ENCODE assay signal across 20 cellular contexts in genomic region chr20:24653306-24653705, GRCh38.
DNase-seq lines count a peak whose midpoint lies in the region; ATAC-seq, FAIRE-seq and TF ChIP-seq lines count a peak whose summit lies in the region.
"Had no signal": no experiment of that assay in that cellular context is flagged by ENCODE, and none has a peak within 500 bp of the region (broad histone marks: within the 10 kb centered on the region; RNA-seq: fewer than 3 reads in every experiment).

No MANE protein-coding gene starts in this region.

- WGBS in HepG2 (ENCODE audit: low lambda C conversion rate), result 18% methylated on average over 4 of the region's 5 CpGs
- 44% methylated on average over 2 of the region's 5 CpGs for WGBS in right lobe of liver (ENCODE audit: insufficient coverage, low coverage, low lambda C conversion rate, missing lambda C conversion rate)

- H3K4me3 ChIP-seq in HepG2 (replicated peaks in 1 of 3; ENCODE audit: insufficient read depth in 1 of 3, low read depth in 2 of 3, low read length in 3 of 3) (no peak overlapping the region), right lobe of liver (no peak overlapping the region)
- H3K4me3 ChIP-seq: neural progenitor cell had no signal

- ATAC-seq in HepG2 (peak; percentile 58; the same call in 2 of the 3 replicates), right lobe of liver (no peak), GM18867 (IDR thresholded peaks at IDR 0.05; ENCODE audit: unreplicated experiment) (no peak)
- ATAC-seq in activated T-helper 17 cell treated with anti-CD3 and anti-CD28 coated beads, Interleukin-2, amount 50 U/mL, for 72 hours (replicated peaks), result no peak
- ATAC-seq in activated CD4-positive, CD25-positive, alpha-beta regulatory T cell treated with anti-CD3 and anti-CD28 coated beads, Interleukin-2, amount 50 U/mL, for 24 hours, result no peak
- ATAC-seq: activated CD8-positive, alpha-beta memory T cell treated with anti-CD3 and anti-CD28 coated beads, Interleukin-2, amount 10 ng/mL, durations not matched to agents 7 days and 5 days had no signal

- H3K27me3 ChIP-seq in HepG2 (ENCODE audit: control insufficient read depth in 1 of 2, insufficient read depth in 2 of 2, low read length in 2 of 2), result peaks cover 10 to 35% of the 10 kb centered on the region in 2 experiments; a peak in 4 of 5 replicates
- H3K27me3 ChIP-seq in right lobe of liver, result no peaks in the 10 kb centered on the region
- H3K27me3 ChIP-seq: neural progenitor cell had no signal

- intact Hi-C loops in HepG2 (cut with micrococcal nuclease; ENCODE audit: unreplicated experiment) (no loop called here), right lobe of liver (cut with DNase I) (no loop called here)

- H3K4me3 Mint-ChIP-seq in activated T-helper 17 cell treated with anti-CD3 and anti-CD28 coated beads, Interleukin-2, amount 50 U/mL, for 72 hours, result no peak overlapping the region
- H3K4me3 Mint-ChIP-seq: activated CD8-positive, alpha-beta memory T cell treated with anti-CD3 and anti-CD28 coated beads, Interleukin-2, amount 10 ng/mL, durations not matched to agents 7 days and 5 days; CD4-positive, alpha-beta memory T cell; mesothelial cell of epicardium; neural progenitor cell; stimulated activated naive CD8-positive, alpha-beta T cell treated with anti-CD3 and anti-CD28 coated beads, Interleukin-15, Interleukin-2, amounts not matched to agents 100 ng/mL and 50 ng/mL, for 24 hours; type B pancreatic cell had no signal

- H3K27me3 Mint-ChIP-seq in activated T-helper 17 cell treated with anti-CD3 and anti-CD28 coated beads, Interleukin-2, amount 50 U/mL, for 72 hours, result peaks cover 9% of the 10 kb centered on the region
- H3K27me3 Mint-ChIP-seq: activated CD8-positive, alpha-beta memory T cell treated with anti-CD3 and anti-CD28 coated beads, Interleukin-2, amount 10 ng/mL, durations not matched to agents 7 days and 5 days; type B pancreatic cell had no signal

- H3K27ac ChIP-seq in HepG2 (ENCODE audit: extremely low read length, insufficient read depth, low read length) (no peak overlapping the region), right lobe of liver (no peak overlapping the region)
- H3K27ac ChIP-seq: neural progenitor cell had no signal

- DNase-seq in HepG2 (ENCODE audit: low spot score) (no peak), right lobe of liver (no peak), RPMI7951 (ENCODE audit: low read depth) (peak; percentile 83), iPS-NIHi7 (ENCODE audit: extremely low spot score) (peak; percentile 20)
- DNase-seq in activated CD4-positive, CD25-positive, alpha-beta regulatory T cell treated with anti-CD3 and anti-CD28 coated beads, Interleukin-2, amount 50 U/mL, for 72 hours, result no peak
- DNase-seq: activated CD4-positive, alpha-beta T cell treated with anti-CD3 and anti-CD28 coated beads for 1 hour; activated CD8-positive, alpha-beta memory T cell treated with anti-CD3 and anti-CD28 coated beads, Interleukin-2, amount 10 ng/mL, durations not matched to agents 7 days and 5 days; CD4-positive, alpha-beta memory T cell; NCI-H2081; NCI-H510A; retina; SIG-M5 had no signal

- no peaks in the 10 kb centered on the region for H3K9me3 Mint-ChIP-seq in activated T-helper 17 cell treated with anti-CD3 and anti-CD28 coated beads, Interleukin-2, amount 50 U/mL, for 72 hours
- H3K9me3 Mint-ChIP-seq: CD4-positive, alpha-beta memory T cell; mesothelial cell of epicardium; neural progenitor cell; stimulated activated naive CD8-positive, alpha-beta T cell treated with anti-CD3 and anti-CD28 coated beads, Interleukin-15, Interleukin-2, amounts not matched to agents 100 ng/mL and 50 ng/mL, for 24 hours; type B pancreatic cell had no signal

- TF ChIP-seq POLR2A in HepG2 (IDR thresholded peaks at IDR 0.05; ENCODE audit: insufficient read depth in 1 of 2, low read depth in 2 of 2, low read length in 2 of 2) (no peak), right lobe of liver (IDR thresholded peaks at IDR 0.05) (no peak)

- no peaks in the 10 kb centered on the region for H3K36me3 Mint-ChIP-seq in activated T-helper 17 cell treated with anti-CD3 and anti-CD28 coated beads, Interleukin-2, amount 50 U/mL, for 72 hours (ENCODE audit: low read depth)
- H3K36me3 Mint-ChIP-seq: activated CD8-positive, alpha-beta memory T cell treated with anti-CD3 and anti-CD28 coated beads, Interleukin-2, amount 10 ng/mL, durations not matched to agents 7 days and 5 days; CD4-positive, alpha-beta memory T cell; mesothelial cell of epicardium; neural progenitor cell; type B pancreatic cell had no signal

- no peaks in the 10 kb centered on the region for H3K79me2 ChIP-seq in HepG2 (ENCODE audit: insufficient read depth, low read length)

- no peak overlapping the region for H3K27ac Mint-ChIP-seq in activated T-helper 17 cell treated with anti-CD3 and anti-CD28 coated beads, Interleukin-2, amount 50 U/mL, for 72 hours
- H3K27ac Mint-ChIP-seq: activated CD8-positive, alpha-beta memory T cell treated with anti-CD3 and anti-CD28 coated beads, Interleukin-2, amount 10 ng/mL, durations not matched to agents 7 days and 5 days; CD4-positive, alpha-beta memory T cell; mesothelial cell of epicardium; neural progenitor cell; stimulated activated naive CD8-positive, alpha-beta T cell treated with anti-CD3 and anti-CD28 coated beads, Interleukin-15, Interleukin-2, amounts not matched to agents 100 ng/mL and 50 ng/mL, for 24 hours; type B pancreatic cell had no signal

- no peaks in the 10 kb centered on the region for H3K4me1 ChIP-seq in HepG2 (ENCODE audit: insufficient read depth, low read length)
- H3K4me1 ChIP-seq in right lobe of liver, result no peaks in the 10 kb centered on the region
- H3K4me1 ChIP-seq: neural progenitor cell had no signal

- no TSS peak for BruUV-seq in HepG2 (replicated peaks; lab: Mats Ljungman, UMichigan)

- H3K4me1 Mint-ChIP-seq in activated T-helper 17 cell treated with anti-CD3 and anti-CD28 coated beads, Interleukin-2, amount 50 U/mL, for 72 hours, result no peaks in the 10 kb centered on the region
- H3K4me1 Mint-ChIP-seq: activated CD8-positive, alpha-beta memory T cell treated with anti-CD3 and anti-CD28 coated beads, Interleukin-2, amount 10 ng/mL, durations not matched to agents 7 days and 5 days; mesothelial cell of epicardium had no signal

- in situ Hi-C loops in HepG2 (cut with HindIII; ENCODE audit: extremely low pct_ligation_motif_present, low pct_unique_long_range_greater_than_20kb), result no loop called here

- CTCF ChIA-PET in HepG2 (lab: Yijun Ruan, JAX; ENCODE audit: low intra/inter-chr PET ratio, low total read pairs), result no interaction called here

- no peak for TF ChIP-seq RAD21 in HepG2 (CRISPR knock-in tag; IDR thresholded peaks at IDR 0.05)

- H3K36me3 ChIP-seq in HepG2 (replicated peaks in 1 of 2; ENCODE audit: control insufficient read depth in 1 of 2, insufficient read depth in 2 of 2, low read length in 2 of 2), result no peaks in the 10 kb centered on the region
- no peaks in the 10 kb centered on the region for H3K36me3 ChIP-seq in right lobe of liver
- H3K36me3 ChIP-seq: neural progenitor cell had no signal

- H3K9me3 ChIP-seq in HepG2 (ENCODE audit: low read length) (no peaks in the 10 kb centered on the region), right lobe of liver (no peaks in the 10 kb centered on the region)

- H4K20me1 ChIP-seq in HepG2 (ENCODE audit: insufficient read depth, low read length), result no peaks in the 10 kb centered on the region

- no peak overlapping the region for H2AFZ ChIP-seq in HepG2 (ENCODE audit: low read length)
- H2AFZ ChIP-seq: neural progenitor cell had no signal

- no peak overlapping the region for H3K4me2 ChIP-seq in HepG2 (ENCODE audit: low read depth, low read length)
- H3K4me2 ChIP-seq: neural progenitor cell had no signal

- POLR2A ChIA-PET in HepG2 (lab: Yijun Ruan, JAX), result no interaction called here

- TF ChIP-seq EP300 in HepG2 (IDR thresholded peaks at IDR 0.05; ENCODE audit: low read depth in 2 of 2, low read length in 2 of 2) (no peak), HepG2 (CRISPR knock-in tag; IDR thresholded peaks at IDR 0.05; ENCODE audit: borderline replicate concordance) (no peak)

- TF ChIP-seq CTCF in HepG2 (CRISPR knock-in tag; IDR thresholded peaks at IDR 0.05), result no peak
- no peak for TF ChIP-seq CTCF in right lobe of liver (IDR thresholded peaks at IDR 0.05)

- H3K9ac ChIP-seq in HepG2 (ENCODE audit: insufficient read depth, low read depth, low read length), result no peak overlapping the region
- H3K9ac ChIP-seq: neural progenitor cell had no signal

- FAIRE-seq in HepG2 (lab: Jason Lieb, UNC), result no peak
- FAIRE-seq: keratinocyte had no signal

TF ChIP-seq in HepG2, 621 proteins besides CTCF, POLR2A, EP300 and RAD21:
- TF ChIP-seq ZNF878 (CRISPR knock-in tag; IDR thresholded peaks at IDR 0.05), result no peak
- TF ChIP-seq ZNF574 (CRISPR knock-in tag; IDR thresholded peaks at IDR 0.05), result no peak
- TF ChIP-seq ZNF788 (CRISPR knock-in tag; IDR thresholded peaks at IDR 0.05; ENCODE audit: borderline replicate concordance), result no peak
- TF ChIP-seq SPEN (CRISPR knock-in tag; IDR thresholded peaks at IDR 0.05; ENCODE audit: low read depth), result no peak
- no peak for TF ChIP-seq POGZ (CRISPR knock-in tag; IDR thresholded peaks at IDR 0.05)
- TF ChIP-seq FOXC1 (CRISPR knock-in tag; IDR thresholded peaks at IDR 0.05; ENCODE audit: borderline replicate concordance), result no peak
- TF ChIP-seq FOXK2 (IDR thresholded peaks at IDR 0.05), result no peak
- TF ChIP-seq NFKBIZ (CRISPR knock-in tag; IDR thresholded peaks at IDR 0.05), result no peak

Comparison
In these comparisons a context has a peak if more than half of its experiments do, and no peak if none do; other contexts are left out.
1. DNase-seq: peak in RPMI7951 (single experiment) and iPS-NIHi7 (single experiment); none in HepG2 (single experiment), right lobe of liver (0 of 3) and activated CD4-positive, CD25-positive, alpha-beta regulatory T cell treated with anti-CD3 and anti-CD28 coated beads, Interleukin-2, amount 50 U/mL, for 72 hours (single experiment).